Comparison of ENCODE assay signal across 5 cellular contexts in genomic region chr1:219948766-219949165, GRCh38. TPM values are rescaled to one million over a fixed set of nuclear protein-coding genes. Genes with fewer than 3 reads are reported as not detected.
"Had no signal": no experiment of that assay in that cellular context is flagged by ENCODE, and none has a peak within 500 bp of the region (broad histone marks: within the 10 kb centered on the region; RNA-seq: fewer than 3 reads in every experiment).

No MANE protein-coding gene starts in this region.

RNA-seq across cellular contexts. Expression of gene SLC30A10, which starts 20.4 kb away (rescaled TPM):
- total RNA-seq: OCI-LY7, PC-3, PC-9, SJCRH30, SJSA1 had no signal
